In the genomic region with DNA sequence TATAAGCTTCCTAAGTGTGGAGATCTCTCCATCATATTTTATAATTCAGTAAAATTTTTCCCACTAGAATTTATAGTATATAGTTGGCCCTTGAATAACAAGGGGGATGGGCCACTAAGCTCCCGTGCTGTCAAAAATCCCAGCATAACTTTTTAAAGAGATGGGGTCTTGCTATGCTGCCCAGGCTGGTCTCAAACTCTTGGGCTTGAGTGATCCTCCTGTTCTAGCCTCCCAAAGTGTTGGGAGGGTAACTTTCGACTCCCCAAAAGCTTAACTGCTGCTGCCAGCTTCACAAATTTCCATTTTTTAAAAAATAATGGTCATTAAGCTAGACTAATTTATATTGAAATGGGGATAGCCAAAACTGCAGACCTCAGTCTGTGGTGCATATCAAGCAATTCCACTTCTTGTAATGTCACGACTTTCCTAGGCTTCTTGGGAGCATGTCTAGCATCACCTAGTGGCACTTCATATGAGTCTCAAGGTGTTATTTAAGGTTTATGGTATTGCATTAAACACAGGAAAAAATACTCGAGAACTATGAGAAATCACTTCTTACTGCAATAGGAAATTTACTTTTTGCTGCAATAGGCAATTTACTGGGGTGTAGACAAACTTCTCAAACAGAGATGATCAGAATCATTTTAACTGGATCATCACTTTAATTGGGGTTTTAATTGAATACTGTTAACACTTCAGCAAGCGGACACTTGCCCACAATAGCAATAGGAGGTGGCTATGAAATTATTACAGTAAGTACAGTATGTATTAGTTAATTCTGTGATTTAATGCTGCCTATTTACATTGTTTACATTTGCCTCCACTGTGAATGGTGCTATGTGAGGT, we compare ENCODE assay signal across 10 cellular contexts. TPM values are rescaled to one million over a fixed set of nuclear protein-coding genes. Genes with fewer than 3 reads are reported as not detected.
A peak's percentile ranks its signal among the peaks of the same experiment; 100 is the strongest.
DNase-seq lines count a peak whose midpoint lies in the region; ATAC-seq, FAIRE-seq and TF ChIP-seq lines count a peak whose summit lies in the region.
"Had no signal": no experiment of that assay in that cellular context is flagged by ENCODE, and none has a peak within 500 bp of the region (broad histone marks: within the 10 kb centered on the region; RNA-seq: fewer than 3 reads in every experiment).

No MANE protein-coding gene starts in this region.

- H3K9me3 Mint-ChIP-seq in CD4-positive, alpha-beta T cell = no peaks in the 10 kb centered on the region

- no peak overlapping the region for H3K4me3 ChIP-seq in HL-60 (replicated peaks; ENCODE audit: insufficient read depth, low read length)
- no peak overlapping the region for H3K4me3 ChIP-seq in left lung

- no peak overlapping the region for H3K27ac ChIP-seq in CD4-positive, alpha-beta T cell (ENCODE audit: low read depth, low read length)
- H3K27ac ChIP-seq in HL-60 (replicated peaks) = no peak overlapping the region
- no peak overlapping the region for H3K27ac ChIP-seq in VCaP
- H3K27ac ChIP-seq in left lung = no peak overlapping the region

- intact Hi-C loops in CD4-positive, alpha-beta T cell (cut with DNase I, micrococcal nuclease) = loop anchor here (5.0 to 10.0 kb wide), 2 partner anchors 196 to 198 kb away; no protein-coding TSS in a partner anchor
- intact Hi-C loops in left lung (cut with DNase I) = no loop called here

- H3K9me3 ChIP-seq in CD4-positive, alpha-beta T cell (ENCODE audit: control insufficient read depth, low read length) = no peaks in the 10 kb centered on the region
- H3K9me3 ChIP-seq in left lung = no peaks in the 10 kb centered on the region

- no peaks in the 10 kb centered on the region for H3K27me3 Mint-ChIP-seq in CD4-positive, alpha-beta T cell

- H3K36me3 Mint-ChIP-seq in CD4-positive, alpha-beta T cell (ENCODE audit: low read depth) = peaks cover 88% of the 10 kb centered on the region

- POLR2A ChIA-PET in CD4-positive, alpha-beta T cell (lab: Charles Lee) = interaction anchor here (0.7 kb wide), 1 partner anchor 207 kb away, joined by 3 read pairs; no protein-coding TSS in a partner anchor

- FAIRE-seq in frontal cortex (lab: Jason Lieb, UNC) = no peak

- peaks cover 0 to 78% of the 10 kb centered on the region in 2 donors for H3K36me3 ChIP-seq in left lung

- TF ChIP-seq CTCF in CD4-positive, alpha-beta T cell (IDR thresholded peaks at IDR 0.05) = peak; percentile 30
- TF ChIP-seq CTCF in HL-60 (IDR thresholded peaks at IDR 0.05; ENCODE audit: insufficient read depth, low read length) (peak; percentile 59), VCaP (conservative IDR thresholded peaks at IDR 0.05) (peak; percentile 95), left lung (IDR thresholded peaks at IDR 0.05) (peak in 1 of 2 donors; percentile 25)

- H3K27ac Mint-ChIP-seq in CD4-positive, alpha-beta T cell = no peak overlapping the region

- H3K4me3 Mint-ChIP-seq in CD4-positive, alpha-beta T cell = no peak overlapping the region

- ATAC-seq in CD4-positive, alpha-beta T cell (ENCODE audit: poor library complexity) = no peak
- ATAC-seq in left lung (peak; percentile 62), GM21619 (IDR thresholded peaks at IDR 0.05; ENCODE audit: unreplicated experiment) (no peak)

- CTCF ChIA-PET in CD4-positive, alpha-beta T cell (lab: Charles Lee) = no interaction called here

- DNase-seq in CD4-positive, alpha-beta T cell = no peak
- no peak for DNase-seq in HL-60 (ENCODE audit: low read depth in 1 of 2, low spot score in 1 of 2)
- DNase-seq in left lung = no peak
- no peak for DNase-seq in NCI-H526 (lab: John Stamatoyannopoulos, UW)
- no peak for DNase-seq in frontal cortex (ENCODE audit: low spot score in 2 of 2)
- DNase-seq in GF-D8 (lab: John Stamatoyannopoulos, UW) = no peak
- DNase-seq: activated naive CD4-positive, alpha-beta T cell; NCI-H1048 had no signal

- no peaks in the 10 kb centered on the region for H3K4me1 Mint-ChIP-seq in CD4-positive, alpha-beta T cell (ENCODE audit: low read depth)

- H3K27me3 ChIP-seq in CD4-positive, alpha-beta T cell (ENCODE audit: control insufficient read depth, insufficient read depth, low read length) = no peaks in the 10 kb centered on the region
- no peaks in the 10 kb centered on the region for H3K27me3 ChIP-seq in HL-60 (ENCODE audit: insufficient read depth, poor library complexity, severe bottlenecking)
- no peaks in the 10 kb centered on the region for H3K27me3 ChIP-seq in left lung

- H3K4me1 ChIP-seq in left lung = no peaks in the 10 kb centered on the region

RNA-seq across cellular contexts. Expression of a gene that starts 19.3 kb away (rescaled TPM):
- not detected for total RNA-seq in CD4-positive, alpha-beta T cell
- total RNA-seq in left lung (1 to 10 TPM in 1 of 2 donors, under 1 TPM in 1; 0.52 to 1.2 TPM), frontal cortex (0.41 TPM)

RNA-seq across cellular contexts. Expression of a gene that starts 55.0 kb away (rescaled TPM):
- 10 to 100 TPM; 42.0 to 45.3 TPM for total RNA-seq in CD4-positive, alpha-beta T cell
- total RNA-seq in left lung (10 to 100 TPM; 30.2 to 30.9 TPM), frontal cortex (65.6 TPM)

Comparison
In these comparisons a context has a peak if more than half of its experiments do, and no peak if none do; other contexts are left out.
1. intact Hi-C loops: an anchor here in CD4-positive, alpha-beta T cell (5.0 to 10.0 kb wide); none called in left lung.